ENCODE assay signal across 28 cellular contexts in genomic region chr18:12589419-12589818, GRCh38.
DNase-seq lines count a peak whose midpoint lies in the region; ATAC-seq and TF ChIP-seq lines count a peak whose summit lies in the region.
"Had no signal": no experiment of that assay in that cellular context is flagged by ENCODE, and none has a peak within 500 bp of the region (broad histone marks: within the 10 kb centered on the region; RNA-seq: fewer than 3 reads in every experiment).

No MANE protein-coding gene starts in this region.

- no peak overlapping the region for H3K4me3 Mint-ChIP-seq in WTC11
- H3K4me3 Mint-ChIP-seq: activated naive CD8-positive, alpha-beta T cell treated with anti-CD3 and anti-CD28 coated beads for 36 hours; activated T-cell treated with anti-CD3 and anti-CD28 coated beads, Interleukin-2, amount 50 U/mL, for 4 hours; HFFc6; natural killer cell treated with Interleukin-12 subunit alpha and Interleukin-12 subunit beta and Interleukin-15 and Interleukin-18, amount 100 ng/mL, for 72 hours had no signal

- intact Hi-C loops in esophagus muscularis mucosa (cut with DNase I), result no loop called here

- H3K36me3 ChIP-seq in esophagus muscularis mucosa, result no peaks in the 10 kb centered on the region
- H3K36me3 ChIP-seq: SJCRH30, suprapubic skin had no signal

- WGBS in esophagus muscularis mucosa, result 89% methylated on average over 1 of the region's 1 CpG

- H3K27ac ChIP-seq in esophagus muscularis mucosa (replicated peaks in 1 of 4), result no peak overlapping the region
- H3K27ac ChIP-seq: 22Rv1, GM23248, SJCRH30, skin epidermis had no signal

- H3K9me3 ChIP-seq in esophagus muscularis mucosa, result no peaks in the 10 kb centered on the region
- H3K9me3 ChIP-seq: SJCRH30, suprapubic skin had no signal

- TF ChIP-seq CTCF in esophagus muscularis mucosa (IDR thresholded peaks at IDR 0.05), result no peak
- no peak for TF ChIP-seq CTCF in WTC11 (IDR thresholded peaks at IDR 0.05)

- peaks cover 6 to 10% (median 8%) of the 10 kb centered on the region in 4 donors for H3K4me1 ChIP-seq in esophagus muscularis mucosa
- H3K4me1 ChIP-seq: SJCRH30, suprapubic skin had no signal

- H3K9me3 Mint-ChIP-seq in WTC11, result no peaks in the 10 kb centered on the region
- H3K9me3 Mint-ChIP-seq: activated naive CD8-positive, alpha-beta T cell treated with anti-CD3 and anti-CD28 coated beads for 36 hours; activated T-cell treated with anti-CD3 and anti-CD28 coated beads, Interleukin-2, amount 50 U/mL, for 4 hours; HFFc6; natural killer cell treated with Interleukin-12 subunit alpha and Interleukin-12 subunit beta and Interleukin-15 and Interleukin-18, amount 100 ng/mL, for 72 hours had no signal

- peak; percentile 26 for DNase-seq in DMS153 (lab: John Stamatoyannopoulos, UW)
- DNase-seq in DMS153 treated with DMSO at 0.1 percent for 48 hours (lab: John Stamatoyannopoulos, UW; ENCODE audit: unreplicated experiment), result no peak
- peak; percentile 25 for DNase-seq in G401 (ENCODE audit: low spot score)
- DNase-seq in NCI-H345 treated with DMSO at 0.1 percent for 48 hours (lab: John Stamatoyannopoulos, UW; ENCODE audit: unreplicated experiment), result peak; percentile 10
- DNase-seq in left lobe of liver (ENCODE audit: low spot score), result no peak
- DNase-seq in esophagus muscularis mucosa (ENCODE audit: extremely low spot score), result no peak
- DNase-seq in NCI-H2081 treated with DMSO at 0.1 percent for 48 hours (lab: John Stamatoyannopoulos, UW), result no peak
- no peak for DNase-seq in WTC11 (ENCODE audit: low spot score)
- DNase-seq: activated CD4-positive, alpha-beta T cell treated with anti-CD3 and anti-CD28 coated beads, Interleukin-2, amount 50 U/mL, for 1 hour; activated gamma-delta T cell; activated naive CD8-positive, alpha-beta T cell treated with anti-CD3 and anti-CD28 coated beads for 36 hours; activated T-cell treated with anti-CD3 and anti-CD28 coated beads, Interleukin-2, amount 50 U/mL, for 4 hours; aorta; C1 segment of cervical spinal cord; COR-L47; effector CD4-positive, alpha-beta T cell; GM23248; HFFc6; NCI-H1417; NCI-H2227 treated with DMSO at 0.1 percent for 48 hours; occipital lobe; SJCRH30; stimulated activated naive CD4-positive, alpha-beta T cell; T1000 had no signal

- no peaks in the 10 kb centered on the region for H3K4me1 Mint-ChIP-seq in WTC11
- H3K4me1 Mint-ChIP-seq: activated naive CD8-positive, alpha-beta T cell treated with anti-CD3 and anti-CD28 coated beads for 36 hours had no signal

- CTCF ChIA-PET in WTC11 (lab: Charles Lee), result no interaction called here

- no peak for TF ChIP-seq POLR2A in esophagus muscularis mucosa (IDR thresholded peaks at IDR 0.05; ENCODE audit: low read depth)

- H3K27me3 Mint-ChIP-seq in WTC11 (ENCODE audit: low read depth), result no peaks in the 10 kb centered on the region
- H3K27me3 Mint-ChIP-seq: activated naive CD8-positive, alpha-beta T cell treated with anti-CD3 and anti-CD28 coated beads for 36 hours had no signal

- H3K27me3 ChIP-seq in esophagus muscularis mucosa, result no peaks in the 10 kb centered on the region
- H3K27me3 ChIP-seq: SJCRH30, suprapubic skin had no signal

- no peaks in the 10 kb centered on the region for H3K36me3 Mint-ChIP-seq in WTC11
- H3K36me3 Mint-ChIP-seq: activated naive CD8-positive, alpha-beta T cell treated with anti-CD3 and anti-CD28 coated beads for 36 hours; natural killer cell treated with Interleukin-12 subunit alpha and Interleukin-12 subunit beta and Interleukin-15 and Interleukin-18, amount 100 ng/mL, for 72 hours had no signal

- no peak overlapping the region for H3K27ac Mint-ChIP-seq in WTC11
- H3K27ac Mint-ChIP-seq: activated naive CD8-positive, alpha-beta T cell treated with anti-CD3 and anti-CD28 coated beads for 36 hours; HFFc6; natural killer cell treated with Interleukin-12 subunit alpha and Interleukin-12 subunit beta and Interleukin-15 and Interleukin-18, amount 100 ng/mL, for 72 hours had no signal

- no peak for TF ChIP-seq EP300 in esophagus muscularis mucosa (IDR thresholded peaks at IDR 0.05)

- ATAC-seq in left lobe of liver (peak; percentile 89), WTC11 (no peak)
- ATAC-seq: activated T-cell treated with anti-CD3 and anti-CD28 coated beads, Interleukin-2, amount 50 U/mL, for 4 hours; natural killer cell treated with Interleukin-12 subunit alpha and Interleukin-12 subunit beta and Interleukin-15 and Interleukin-18, amount 100 ng/mL, for 72 hours had no signal

- in situ Hi-C loops in G401 (cut with HindIII; ENCODE audit: low sequenced_read_pairs), result no loop called here

- POLR2A ChIA-PET in WTC11 (lab: Charles Lee), result no interaction called here

- H3K4me3 ChIP-seq in esophagus muscularis mucosa, result no peak overlapping the region
- H3K4me3 ChIP-seq: GM23248, SJCRH30, skin epidermis, suprapubic skin had no signal

TF ChIP-seq in WTC11, 78 proteins besides CTCF, POLR2A, EP300 and RAD21:
- TF ChIP-seq ESRRA (CRISPR knock-in tag; IDR thresholded peaks at IDR 0.05; ENCODE audit: borderline replicate concordance), result no peak
- no peak for TF ChIP-seq SP1 (CRISPR knock-in tag; conservative IDR thresholded peaks at IDR 0.05)
- TF ChIP-seq ZNF121 (CRISPR knock-in tag; IDR thresholded peaks at IDR 0.05), result no peak
- TF ChIP-seq, protein P1, sequence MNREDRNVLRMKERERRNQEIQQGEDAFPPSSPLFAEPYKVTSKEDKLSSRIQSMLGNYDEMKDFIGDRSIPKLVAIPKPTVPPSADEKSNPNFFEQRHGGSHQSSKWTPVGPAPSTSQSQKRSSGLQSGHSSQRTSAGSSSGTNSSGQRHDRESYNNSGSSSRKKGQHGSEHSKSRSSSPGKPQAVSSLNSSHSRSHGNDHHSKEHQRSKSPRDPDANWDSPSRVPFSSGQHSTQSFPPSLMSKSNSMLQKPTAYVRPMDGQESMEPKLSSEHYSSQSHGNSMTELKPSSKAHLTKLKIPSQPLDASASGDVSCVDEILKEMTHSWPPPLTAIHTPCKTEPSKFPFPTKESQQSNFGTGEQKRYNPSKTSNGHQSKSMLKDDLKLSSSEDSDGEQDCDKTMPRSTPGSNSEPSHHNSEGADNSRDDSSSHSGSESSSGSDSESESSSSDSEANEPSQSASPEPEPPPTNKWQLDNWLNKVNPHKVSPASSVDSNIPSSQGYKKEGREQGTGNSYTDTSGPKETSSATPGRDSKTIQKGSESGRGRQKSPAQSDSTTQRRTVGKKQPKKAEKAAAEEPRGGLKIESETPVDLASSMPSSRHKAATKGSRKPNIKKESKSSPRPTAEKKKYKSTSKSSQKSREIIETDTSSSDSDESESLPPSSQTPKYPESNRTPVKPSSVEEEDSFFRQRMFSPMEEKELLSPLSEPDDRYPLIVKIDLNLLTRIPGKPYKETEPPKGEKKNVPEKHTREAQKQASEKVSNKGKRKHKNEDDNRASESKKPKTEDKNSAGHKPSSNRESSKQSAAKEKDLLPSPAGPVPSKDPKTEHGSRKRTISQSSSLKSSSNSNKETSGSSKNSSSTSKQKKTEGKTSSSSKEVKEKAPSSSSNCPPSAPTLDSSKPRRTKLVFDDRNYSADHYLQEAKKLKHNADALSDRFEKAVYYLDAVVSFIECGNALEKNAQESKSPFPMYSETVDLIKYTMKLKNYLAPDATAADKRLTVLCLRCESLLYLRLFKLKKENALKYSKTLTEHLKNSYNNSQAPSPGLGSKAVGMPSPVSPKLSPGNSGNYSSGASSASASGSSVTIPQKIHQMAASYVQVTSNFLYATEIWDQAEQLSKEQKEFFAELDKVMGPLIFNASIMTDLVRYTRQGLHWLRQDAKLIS (CRISPR knock-in tag; IDR thresholded peaks at IDR 0.05; ENCODE audit: borderline replicate concordance), result no peak

Comparison
In these comparisons a context has a peak if more than half of its experiments do, and no peak if none do; other contexts are left out.
1. DNase-seq: peak in DMS153 (single experiment), G401 (single experiment) and NCI-H345 treated with DMSO at 0.1 percent for 48 hours (single experiment); none in DMS153 treated with DMSO at 0.1 percent for 48 hours (single experiment), left lobe of liver (single experiment), esophagus muscularis mucosa (single experiment), NCI-H2081 treated with DMSO at 0.1 percent for 48 hours (single experiment) and WTC11 (single experiment).